Comparison of ENCODE assay signal across 8 cellular contexts in the genomic region with DNA sequence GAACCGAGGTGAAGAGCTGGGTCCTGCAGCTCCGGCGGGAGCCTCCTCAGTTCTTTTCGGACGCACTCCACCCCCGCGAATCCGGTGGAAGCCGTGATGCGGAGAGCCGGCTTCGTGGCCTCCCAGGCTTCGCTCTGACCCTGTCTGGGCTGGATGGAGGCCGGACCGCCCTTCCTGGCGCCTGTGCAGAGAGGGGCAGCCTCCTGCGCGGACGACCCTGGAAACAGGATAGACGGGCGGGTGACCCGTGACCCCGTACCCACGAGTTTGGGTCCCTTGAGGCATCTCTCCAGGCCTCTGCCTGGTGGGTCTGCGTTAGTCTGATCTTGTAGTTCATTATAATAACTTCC.
DNase-seq lines count a peak whose midpoint lies in the region; ATAC-seq and TF ChIP-seq lines count a peak whose summit lies in the region.
"Not testable (repeated sequence)": the region's sequence is repeated elsewhere in the genome, so short reads cannot be mapped to it uniquely, and the experiment has no call there.

No MANE protein-coding gene starts in this region.

- H3K4me2 ChIP-seq in Karpas-422 (ENCODE audit: low read depth, low read length, poor library complexity, severe bottlenecking): peak overlapping the region; percentile 88

- peak overlapping the region; percentile 86 for H3K27ac ChIP-seq in C4-2B
- H3K27ac ChIP-seq in Karpas-422 (ENCODE audit: low read length): peak overlapping the region; percentile 80
- H3K27ac ChIP-seq in ascending aorta: peak overlapping the region; percentile 87 to 89
- peak overlapping the region; percentile 88 for H3K27ac ChIP-seq in foreskin keratinocyte

- peak overlapping the region; percentile 94 for H3K9ac ChIP-seq in Karpas-422 (ENCODE audit: low read length)

- not testable (repeated sequence) for H3K4me3 Mint-ChIP-seq in mesothelial cell of epicardium; stimulated activated memory B cell treated with anti-CD40 and anti-IgM and Interleukin-4, amounts not matched to agents 10 μg/mL and 1 μg/mL and 100 μg/mL, for 72 hours

- H2AFZ ChIP-seq in Karpas-422 (ENCODE audit: low read length): peak overlapping the region; percentile 3; the same call in 1 of the 2 replicates

- H4K20me1 ChIP-seq in Karpas-422 (ENCODE audit: insufficient read depth, low read depth, low read length): not testable (repeated sequence)

- intact Hi-C loops in ascending aorta (cut with DNase I): not testable (repeated sequence)

- H3K27me3 Mint-ChIP-seq in mesothelial cell of epicardium (ENCODE audit: low read depth); stimulated activated memory B cell treated with anti-CD40 and anti-IgM and Interleukin-4, amounts not matched to agents 10 μg/mL and 1 μg/mL and 100 μg/mL, for 72 hours: not testable (repeated sequence)

- DNase-seq in Karpas-422 (peak; percentile 83), ascending aorta (ENCODE audit: low spot score in 2 of 2) (peak in 1 of 2 donors; percentile 15), foreskin keratinocyte (peak in 1 of 2 donors; percentile 19), mesothelial cell of epicardium (ENCODE audit: low spot score in 2 of 2, unreplicated experiment in 2 of 2) (peak in 1 of 2 experiments; percentile 23)

- H3K4me1 ChIP-seq in Karpas-422 (ENCODE audit: low read length) (peaks cover 24% of the 10 kb centered on the region), ascending aorta (peaks cover 6 to 20% of the 10 kb centered on the region in 2 donors), foreskin keratinocyte (peaks cover 10% of the 10 kb centered on the region)

- H3K4me3 ChIP-seq in Karpas-422 (ENCODE audit: low read length) (peak overlapping the region; percentile 97), ascending aorta (peak overlapping the region; percentile 77 to 96)

- peaks cover 56% of the 10 kb centered on the region for H3K79me2 ChIP-seq in Karpas-422 (ENCODE audit: low read length)

- not testable (repeated sequence) for TF ChIP-seq CTCF in C4-2B (conservative IDR thresholded peaks at IDR 0.05); ascending aorta (IDR thresholded peaks at IDR 0.05); foreskin keratinocyte (conservative IDR thresholded peaks at IDR 0.05); mesothelial cell of epicardium (IDR thresholded peaks at IDR 0.05; ENCODE audit: unreplicated experiment)

- H3K9me2 ChIP-seq in Karpas-422 (replicated peaks; ENCODE audit: insufficient read depth, low read length): not testable (repeated sequence)

- not testable (repeated sequence) for H3K27me3 ChIP-seq in Karpas-422 (ENCODE audit: low read length); ascending aorta; foreskin keratinocyte

- H3K4me1 Mint-ChIP-seq in mesothelial cell of epicardium: peaks cover 11% of the 10 kb centered on the region
- H3K4me1 Mint-ChIP-seq in stimulated activated memory B cell treated with anti-CD40 and anti-IgM and Interleukin-4, amounts not matched to agents 10 μg/mL and 1 μg/mL and 100 μg/mL, for 72 hours: peaks cover 30% of the 10 kb centered on the region

- peak overlapping the region; percentile 98 for H3K27ac Mint-ChIP-seq in mesothelial cell of epicardium
- H3K27ac Mint-ChIP-seq in stimulated activated memory B cell treated with anti-CD40 and anti-IgM and Interleukin-4, amounts not matched to agents 10 μg/mL and 1 μg/mL and 100 μg/mL, for 72 hours: not testable (repeated sequence)

- H3K9me3 Mint-ChIP-seq in mesothelial cell of epicardium: peaks cover 33% of the 10 kb centered on the region
- H3K9me3 Mint-ChIP-seq in stimulated activated memory B cell treated with anti-CD40 and anti-IgM and Interleukin-4, amounts not matched to agents 10 μg/mL and 1 μg/mL and 100 μg/mL, for 72 hours: not testable (repeated sequence)

- ATAC-seq in GM19351 (IDR thresholded peaks at IDR 0.05; ENCODE audit: unreplicated experiment) (peak; percentile 45), HG02884 (IDR thresholded peaks at IDR 0.05; ENCODE audit: unreplicated experiment) (peak; percentile 30), foreskin keratinocyte (peak; percentile 39)
- ATAC-seq in stimulated activated memory B cell treated with anti-CD40 and anti-IgM and Interleukin-4, amounts not matched to agents 10 μg/mL and 1 μg/mL and 100 μg/mL, for 72 hours: peak; percentile 66

- peaks cover 16% of the 10 kb centered on the region for H3K36me3 Mint-ChIP-seq in mesothelial cell of epicardium
- H3K36me3 Mint-ChIP-seq in stimulated activated memory B cell treated with anti-CD40 and anti-IgM and Interleukin-4, amounts not matched to agents 10 μg/mL and 1 μg/mL and 100 μg/mL, for 72 hours: peaks cover 32% of the 10 kb centered on the region

- H3K9me3 ChIP-seq in Karpas-422 (ENCODE audit: low read length); ascending aorta: not testable (repeated sequence)

- peaks cover 11% of the 10 kb centered on the region for H3K36me3 ChIP-seq in Karpas-422 (ENCODE audit: insufficient read depth, low read length)
- H3K36me3 ChIP-seq in ascending aorta: not testable (repeated sequence)
